1 cellular context compared by ENCODE assay signal in genomic region chr5:2727620-2728019, GRCh38.
A peak's percentile ranks its signal among the peaks of the same experiment; 100 is the strongest.
TF ChIP-seq lines count a peak whose summit lies in the region.

No MANE protein-coding gene starts in this region.

TF ChIP-seq in H1, 55 proteins besides CTCF, POLR2A, EP300 and RAD21:
- TF ChIP-seq CBX5 (IDR thresholded peaks at IDR 0.05; ENCODE audit: low read depth, low read length): no peak
- TF ChIP-seq, protein P1, sequence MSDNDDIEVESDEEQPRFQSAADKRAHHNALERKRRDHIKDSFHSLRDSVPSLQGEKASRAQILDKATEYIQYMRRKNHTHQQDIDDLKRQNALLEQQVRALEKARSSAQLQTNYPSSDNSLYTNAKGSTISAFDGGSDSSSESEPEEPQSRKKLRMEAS (IDR thresholded peaks at IDR 0.05): 0 out of 2 replicates have a peak, but pooled peaks have one; percentile 22
